ENCODE assay signal across 8 cellular contexts in genomic region chr5:100706796-100707195, GRCh38.
DNase-seq lines count a peak whose midpoint lies in the region; ATAC-seq and TF ChIP-seq lines count a peak whose summit lies in the region.

No MANE protein-coding gene starts in this region.

- peak; percentile 52 for DNase-seq in SK-MEL-5 (ENCODE audit: low read depth, low spot score)
- no peak for DNase-seq in kidney epithelial cell (ENCODE audit: low read depth)
- DNase-seq in NCI-H82 treated with DMSO at 0.1 percent for 48 hours (lab: John Stamatoyannopoulos, UW; ENCODE audit: unreplicated experiment): no peak
- no peak for DNase-seq in T-helper 17 cell
- DNase-seq in NCI-H2196 treated with DMSO at 0.1 percent for 48 hours (lab: John Stamatoyannopoulos, UW; ENCODE audit: unreplicated experiment): no peak

- H3K4me1 Mint-ChIP-seq in T-helper 17 cell: peaks cover 5% of the 10 kb centered on the region

- H3K36me3 Mint-ChIP-seq in T-helper 17 cell (ENCODE audit: low read depth): no peaks in the 10 kb centered on the region

- H3K27ac ChIP-seq in C4-2B: no peak overlapping the region

- H3K27me3 Mint-ChIP-seq in T-helper 17 cell: peaks cover 4% of the 10 kb centered on the region

- in situ Hi-C loops in SK-MEL-5 (cut with HindIII; ENCODE audit: low pct_unique_long_range_greater_than_20kb, low sequenced_read_pairs): no loop called here

- ATAC-seq in HG02884 (IDR thresholded peaks at IDR 0.05; ENCODE audit: unreplicated experiment): peak; percentile 80
- no peak for ATAC-seq in GM19324 (IDR thresholded peaks at IDR 0.05; ENCODE audit: low FRiP score, unreplicated experiment)
- ATAC-seq in T-helper 17 cell: no peak

- H3K27me3 ChIP-seq in kidney epithelial cell (ENCODE audit: control insufficient read depth, insufficient read depth, low read length): no peaks in the 10 kb centered on the region

- H3K9me3 ChIP-seq in T-helper 17 cell (ENCODE audit: control insufficient read depth, low read length, poor library complexity, severe bottlenecking): no peaks in the 10 kb centered on the region

- TF ChIP-seq CTCF in C4-2B (conservative IDR thresholded peaks at IDR 0.05): peak; percentile 33
- peak; percentile 23 for TF ChIP-seq CTCF in kidney epithelial cell (IDR thresholded peaks at IDR 0.05; ENCODE audit: insufficient read depth, low read length, poor library complexity, severe bottlenecking)

- no peak overlapping the region for H3K4me3 Mint-ChIP-seq in T-helper 17 cell

- no peak overlapping the region for H3K27ac Mint-ChIP-seq in T-helper 17 cell

- no peaks in the 10 kb centered on the region for H3K36me3 ChIP-seq in kidney epithelial cell (ENCODE audit: control insufficient read depth, insufficient read depth, low read length)

- no peak overlapping the region for H3K4me3 ChIP-seq in kidney epithelial cell (ENCODE audit: low read depth, low read length)
